25 cellular contexts compared by ENCODE assay signal in the genomic region with DNA sequence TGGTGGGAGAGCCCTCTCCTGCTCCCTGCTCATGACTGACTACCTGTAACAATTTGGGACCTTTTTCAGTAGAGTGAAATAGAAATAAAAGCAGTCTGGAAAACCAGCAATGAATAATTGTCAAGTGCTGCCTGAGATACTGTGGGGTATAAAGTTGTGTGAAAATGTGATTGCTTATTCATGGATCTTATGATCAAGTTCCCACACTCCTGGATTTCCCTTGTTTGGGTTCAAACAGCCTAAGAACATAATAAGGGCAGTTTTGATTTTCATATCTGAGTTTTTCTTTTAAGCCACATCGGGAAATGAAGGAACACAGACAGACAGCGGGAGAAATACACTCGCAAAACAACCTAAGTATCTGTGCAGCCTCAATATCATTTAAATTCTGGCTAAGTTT. TPM values are rescaled to one million over a fixed set of nuclear protein-coding genes. Genes with fewer than 3 reads are reported as not detected.
A peak's percentile ranks its signal among the peaks of the same experiment; 100 is the strongest.
DNase-seq lines count a peak whose midpoint lies in the region; ATAC-seq and TF ChIP-seq lines count a peak whose summit lies in the region.
"Had no signal": no experiment of that assay in that cellular context is flagged by ENCODE, and none has a peak within 500 bp of the region (broad histone marks: within the 10 kb centered on the region; RNA-seq: fewer than 3 reads in every experiment).

No MANE protein-coding gene starts in this region.

- no peaks in the 10 kb centered on the region for H3K27me3 Mint-ChIP-seq in activated CD4-positive, alpha-beta T cell treated with anti-CD3 and anti-CD28 coated beads for 36 hours
- H3K27me3 Mint-ChIP-seq: activated CD8-positive, alpha-beta memory T cell treated with anti-CD3 and anti-CD28 coated beads, Interleukin-2, amount 10 ng/mL, durations not matched to agents 7 days and 5 days; activated naive CD4-positive, alpha-beta T cell treated with anti-CD3 and anti-CD28 coated beads, Interleukin-2, amount 50 U/mL, for 24 hours; CD4-positive, alpha-beta T cell had no signal

- POLR2A ChIA-PET in activated CD4-positive, alpha-beta T cell treated with anti-CD3 and anti-CD28 coated beads for 36 hours (lab: Charles Lee) = no interaction called here

- no peak overlapping the region for H3K4me2 ChIP-seq in MM.1S (ENCODE audit: low read depth, low read length)

- intact Hi-C loops in activated CD4-positive, alpha-beta T cell treated with anti-CD3 and anti-CD28 coated beads for 36 hours (cut with DNase I, micrococcal nuclease) = no loop called here

- peaks cover 5% of the 10 kb centered on the region for H3K36me3 Mint-ChIP-seq in activated CD4-positive, alpha-beta T cell treated with anti-CD3 and anti-CD28 coated beads for 36 hours (ENCODE audit: low read depth)
- H3K36me3 Mint-ChIP-seq: activated CD8-positive, alpha-beta memory T cell treated with anti-CD3 and anti-CD28 coated beads, Interleukin-2, amount 10 ng/mL, durations not matched to agents 7 days and 5 days had no signal

- TF ChIP-seq CTCF in choroid plexus epithelial cell (conservative IDR thresholded peaks at IDR 0.05; ENCODE audit: low read depth, low read length) (no peak), MM.1S (IDR thresholded peaks at IDR 0.05; ENCODE audit: low read length) (no peak)

- H3K27ac Mint-ChIP-seq in activated CD4-positive, alpha-beta T cell treated with anti-CD3 and anti-CD28 coated beads for 36 hours = no peak overlapping the region
- H3K27ac Mint-ChIP-seq: activated CD8-positive, alpha-beta memory T cell treated with anti-CD3 and anti-CD28 coated beads, Interleukin-2, amount 10 ng/mL, durations not matched to agents 7 days and 5 days; activated naive CD4-positive, alpha-beta T cell treated with anti-CD3 and anti-CD28 coated beads, Interleukin-2, amount 50 U/mL, for 24 hours; CD4-positive, alpha-beta T cell; endodermal cell; T-helper 1 cell treated with Interleukin-12 subunit alpha and Interleukin-12 subunit beta and Interleukin-4 antibody, amounts not matched to agents 30 μg/mL and 1 μg/mL, for 36 hours had no signal

- H3K4me1 Mint-ChIP-seq in activated CD4-positive, alpha-beta T cell treated with anti-CD3 and anti-CD28 coated beads for 36 hours = peaks cover 3% of the 10 kb centered on the region
- H3K4me1 Mint-ChIP-seq: activated CD8-positive, alpha-beta memory T cell treated with anti-CD3 and anti-CD28 coated beads, Interleukin-2, amount 10 ng/mL, durations not matched to agents 7 days and 5 days; activated naive CD4-positive, alpha-beta T cell treated with anti-CD3 and anti-CD28 coated beads, Interleukin-2, amount 50 U/mL, for 24 hours; endodermal cell had no signal

- no peaks in the 10 kb centered on the region for H3K79me2 ChIP-seq in MM.1S (ENCODE audit: low read length)

- H3K36me3 ChIP-seq in muscle layer of duodenum (ENCODE audit: control insufficient read depth in 1 of 2, insufficient read depth in 2 of 2, low read length in 2 of 2) = no peaks in the 10 kb centered on the region
- no peaks in the 10 kb centered on the region for H3K36me3 ChIP-seq in stomach smooth muscle (ENCODE audit: control insufficient read depth in 2 of 2, insufficient read depth in 2 of 2, low read length in 2 of 2)
- no peaks in the 10 kb centered on the region for H3K36me3 ChIP-seq in MM.1S (replicated peaks; ENCODE audit: insufficient read depth, low read length)
- H3K36me3 ChIP-seq: colonic mucosa, neutrophil, SJCRH30, suprapubic skin had no signal

- H3K9me3 Mint-ChIP-seq in activated CD4-positive, alpha-beta T cell treated with anti-CD3 and anti-CD28 coated beads for 36 hours (ENCODE audit: low read depth) = no peaks in the 10 kb centered on the region
- H3K9me3 Mint-ChIP-seq: activated naive CD4-positive, alpha-beta T cell treated with anti-CD3 and anti-CD28 coated beads, Interleukin-2, amount 50 U/mL, for 24 hours; CD4-positive, alpha-beta T cell; endodermal cell; T-helper 1 cell treated with Interleukin-12 subunit alpha and Interleukin-12 subunit beta and Interleukin-4 antibody, amounts not matched to agents 30 μg/mL and 1 μg/mL, for 36 hours had no signal

- H3K9me3 ChIP-seq in muscle layer of duodenum (ENCODE audit: control insufficient read depth in 1 of 2, low read length in 2 of 2) (no peaks in the 10 kb centered on the region), stomach smooth muscle (ENCODE audit: control insufficient read depth in 2 of 2, low read length in 2 of 2) (no peaks in the 10 kb centered on the region), MM.1S (replicated peaks; ENCODE audit: insufficient read depth, low read length) (no peaks in the 10 kb centered on the region)
- H3K9me3 ChIP-seq: colonic mucosa, mucosa of descending colon, neutrophil, SJCRH30, suprapubic skin had no signal

- H3K9ac ChIP-seq in stomach smooth muscle (ENCODE audit: low read length in 2 of 2) = peak overlapping the region; percentile 54 to 55
- no peak overlapping the region for H3K9ac ChIP-seq in MM.1S (ENCODE audit: low read length)

- peaks cover 9 to 43% of the 10 kb centered on the region in 2 donors for H3K4me1 ChIP-seq in muscle layer of duodenum (ENCODE audit: control insufficient read depth in 1 of 2, insufficient read depth in 2 of 2, low read length in 2 of 2)
- H3K4me1 ChIP-seq in stomach smooth muscle (ENCODE audit: control insufficient read depth, insufficient read depth, low read length) = peaks cover 51% of the 10 kb centered on the region
- no peaks in the 10 kb centered on the region for H3K4me1 ChIP-seq in MM.1S (ENCODE audit: low read length)
- H3K4me1 ChIP-seq: colonic mucosa, SJCRH30, suprapubic skin had no signal

- H3K4me3 Mint-ChIP-seq in activated CD4-positive, alpha-beta T cell treated with anti-CD3 and anti-CD28 coated beads for 36 hours = no peak overlapping the region
- H3K4me3 Mint-ChIP-seq: activated CD8-positive, alpha-beta memory T cell treated with anti-CD3 and anti-CD28 coated beads, Interleukin-2, amount 10 ng/mL, durations not matched to agents 7 days and 5 days; CD4-positive, alpha-beta T cell; endodermal cell; T-helper 1 cell treated with Interleukin-12 subunit alpha and Interleukin-12 subunit beta and Interleukin-4 antibody, amounts not matched to agents 30 μg/mL and 1 μg/mL, for 36 hours had no signal

- H4K20me1 ChIP-seq in MM.1S (ENCODE audit: insufficient read depth, low read length) = no peaks in the 10 kb centered on the region

- in situ Hi-C loops in SK-MEL-5 (cut with HindIII; ENCODE audit: low pct_unique_long_range_greater_than_20kb, low sequenced_read_pairs) = no loop called here

- no peak for ATAC-seq in activated CD4-positive, alpha-beta T cell treated with anti-CD3 and anti-CD28 coated beads for 36 hours
- ATAC-seq: activated CD8-positive, alpha-beta memory T cell treated with anti-CD3 and anti-CD28 coated beads, Interleukin-2, amount 10 ng/mL, durations not matched to agents 7 days and 5 days; HepG2; mucosa of descending colon; Panc1 had no signal

- no peaks in the 10 kb centered on the region for H3F3A ChIP-seq in MM.1S (ENCODE audit: insufficient read depth, low read length)

- H3K4me3 ChIP-seq in choroid plexus epithelial cell (ENCODE audit: low read depth, low read length) (no peak overlapping the region), muscle layer of duodenum (ENCODE audit: low read depth in 1 of 2, low read length in 2 of 2) (no peak overlapping the region), stomach smooth muscle (ENCODE audit: low read length in 2 of 2) (peak overlapping the region in 1 of 2 donors; percentile 18), MM.1S (ENCODE audit: low read length) (no peak overlapping the region)
- H3K4me3 ChIP-seq: colonic mucosa, mucosa of descending colon, SJCRH30, suprapubic skin had no signal

- DNase-seq in SK-MEL-5 (ENCODE audit: low read depth, low spot score) = peak; percentile 17
- DNase-seq in choroid plexus epithelial cell (ENCODE audit: low read depth) = peak; percentile 56
- no peak for DNase-seq in activated CD4-positive, alpha-beta T cell treated with anti-CD3 and anti-CD28 coated beads for 36 hours
- DNase-seq in MM.1S = no peak
- DNase-seq in inferior parietal cortex (ENCODE audit: extremely low spot score) = no peak
- no peak for DNase-seq in AG20443 (ENCODE audit: low spot score)
- DNase-seq: activated CD4-positive, alpha-beta T cell treated with anti-CD3 and anti-CD28 coated beads for 48 hours; activated CD8-positive, alpha-beta memory T cell treated with anti-CD3 and anti-CD28 coated beads, Interleukin-2, amount 10 ng/mL, durations not matched to agents 7 days and 5 days; CD4-positive, alpha-beta T cell; colonic mucosa; endodermal cell; NCI-H1105 treated with DMSO at 0.1 percent for 48 hours; NCI-H524; retina; SJCRH30 had no signal

- H2AFZ ChIP-seq in MM.1S (ENCODE audit: low read length) = no peak overlapping the region

- H3K27ac ChIP-seq in muscle layer of duodenum (ENCODE audit: low read length) = peak overlapping the region; percentile 74
- H3K27ac ChIP-seq in stomach smooth muscle (ENCODE audit: low read length) = peak overlapping the region; percentile 87
- H3K27ac ChIP-seq in MM.1S (ENCODE audit: low read length) = no peak overlapping the region
- H3K27ac ChIP-seq: colonic mucosa, HL-60, neutrophil, SJCRH30, suprapubic skin had no signal

- no peaks in the 10 kb centered on the region for H3K27me3 ChIP-seq in muscle layer of duodenum (ENCODE audit: low read depth, low read length)
- no peaks in the 10 kb centered on the region for H3K27me3 ChIP-seq in stomach smooth muscle (ENCODE audit: control insufficient read depth in 1 of 2, insufficient read depth in 2 of 2, low read length in 2 of 2)
- no peaks in the 10 kb centered on the region for H3K27me3 ChIP-seq in MM.1S (replicated peaks; ENCODE audit: insufficient read depth, low read length)
- H3K27me3 ChIP-seq: colonic mucosa, neutrophil, SJCRH30, suprapubic skin had no signal

- no peaks in the 10 kb centered on the region for H3K9me2 ChIP-seq in MM.1S (replicated peaks; ENCODE audit: insufficient read depth, low read length)

- CTCF ChIA-PET in activated CD4-positive, alpha-beta T cell treated with anti-CD3 and anti-CD28 coated beads for 36 hours (lab: Charles Lee) = interaction anchor here (1.7 kb wide), 1 partner anchor 89 kb away, joined by 3 read pairs; no protein-coding TSS in a partner anchor

RNA-seq across cellular contexts. Expression of a gene that starts 52.9 kb away (rescaled TPM):
- total RNA-seq in SK-MEL-5 (2014; rRNA removed; shearing (Covaris generic)) = 182 TPM in 2 replicates
- 129 and 164 TPM in 2 replicates for polyA plus RNA-seq in SK-MEL-5 (2015; cell fraction: cytosol; rRNA removed)
- 67.8 and 88.4 TPM in 2 replicates for polyA plus RNA-seq in SK-MEL-5 (2015; cell fraction: nucleus; rRNA removed)
- 1 to 10 TPM; 8.5 to 8.7 TPM for total RNA-seq in activated CD4-positive, alpha-beta T cell treated with anti-CD3 and anti-CD28 coated beads for 36 hours

Comparison
In these comparisons a context has a peak if more than half of its experiments do, and no peak if none do; other contexts are left out.
1. DNase-seq: peak in SK-MEL-5 (single experiment) and choroid plexus epithelial cell (single experiment); none in activated CD4-positive, alpha-beta T cell treated with anti-CD3 and anti-CD28 coated beads for 36 hours (single experiment), MM.1S (single experiment), inferior parietal cortex (single experiment) and AG20443 (single experiment).
2. RNA of a gene that starts 52.9 kb away (total RNA-seq): 182 TPM in SK-MEL-5; 8.5 to 8.7 TPM in activated CD4-positive, alpha-beta T cell treated with anti-CD3 and anti-CD28 coated beads for 36 hours; every median in the first group is over 10 times any median in the second.